In the genomic region with DNA sequence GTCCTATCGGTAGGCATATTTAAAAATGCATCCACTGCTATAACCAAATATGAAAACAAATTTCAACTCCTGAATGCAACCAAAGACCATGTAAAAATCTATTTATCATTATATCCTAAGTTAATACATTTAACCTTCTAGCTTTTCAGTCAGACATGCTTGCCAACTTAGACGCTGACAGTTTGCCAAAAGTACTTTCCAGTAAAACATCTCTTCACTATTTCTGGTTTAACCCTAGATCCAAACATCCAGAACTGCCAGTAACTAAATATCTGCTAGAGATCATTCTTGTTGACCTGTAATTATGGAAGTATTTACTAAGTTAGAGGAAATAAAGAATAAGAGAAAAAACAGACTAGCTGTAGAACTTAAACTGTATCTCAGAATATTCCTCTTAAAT, we compare ENCODE assay signal across 14 cellular contexts.
"Had no signal": no experiment of that assay in that cellular context is flagged by ENCODE, and none has a peak within 500 bp of the region (broad histone marks: within the 10 kb centered on the region; RNA-seq: fewer than 3 reads in every experiment).

No MANE protein-coding gene starts in this region.

- H3K4me3 ChIP-seq: ascending aorta, pancreas, tibial artery had no signal

- H3K9me3 ChIP-seq: ascending aorta, pancreas, tibial artery had no signal

- H3K36me3 ChIP-seq: ascending aorta, pancreas, tibial artery had no signal

- ATAC-seq: activated naive CD8-positive, alpha-beta T cell treated with anti-CD3 and anti-CD28 coated beads, Interleukin-2, amount 50 U/mL, for 24 hours; activated T-helper 17 cell treated with anti-CD3 and anti-CD28 coated beads, Interleukin-2, amount 50 U/mL, for 72 hours; naive thymus-derived CD4-positive, alpha-beta T cell; pancreas; stimulated activated memory B cell treated with anti-CD40 and anti-IgM and Interleukin-4, amounts not matched to agents 10 μg/mL and 1 μg/mL and 100 μg/mL, for 72 hours; T-cell had no signal

- H3K27me3 ChIP-seq: ascending aorta, pancreas, tibial artery had no signal

- H3K27ac ChIP-seq: ascending aorta, pancreas, tibial artery had no signal

- FAIRE-seq: colon, pancreas, urothelium cell line had no signal

- DNase-seq: activated CD4-positive, alpha-beta T cell treated with anti-CD3 and anti-CD28 coated beads, Interleukin-2, amount 50 U/mL, for 48 hours; activated CD4-positive, CD25-positive, alpha-beta regulatory T cell treated with anti-CD3 and anti-CD28 coated beads, Interleukin-2, amount 50 U/mL, for 72 hours; activated naive CD4-positive, alpha-beta T cell treated with anti-CD3 and anti-CD28 coated beads for 36 hours; activated naive CD8-positive, alpha-beta T cell treated with anti-CD3 and anti-CD28 coated beads, Interleukin-2, amount 50 U/mL, for 24 hours; naive thymus-derived CD4-positive, alpha-beta T cell; pancreas; stimulated activated CD4-positive, alpha-beta T cell treated with anti-CD3 and anti-CD28 coated beads, Interleukin-2, amount 100 ng/mL, for 48 hours; T-cell; tibial artery had no signal
